Comparison of ENCODE assay signal across 9 cellular contexts in the genomic region with DNA sequence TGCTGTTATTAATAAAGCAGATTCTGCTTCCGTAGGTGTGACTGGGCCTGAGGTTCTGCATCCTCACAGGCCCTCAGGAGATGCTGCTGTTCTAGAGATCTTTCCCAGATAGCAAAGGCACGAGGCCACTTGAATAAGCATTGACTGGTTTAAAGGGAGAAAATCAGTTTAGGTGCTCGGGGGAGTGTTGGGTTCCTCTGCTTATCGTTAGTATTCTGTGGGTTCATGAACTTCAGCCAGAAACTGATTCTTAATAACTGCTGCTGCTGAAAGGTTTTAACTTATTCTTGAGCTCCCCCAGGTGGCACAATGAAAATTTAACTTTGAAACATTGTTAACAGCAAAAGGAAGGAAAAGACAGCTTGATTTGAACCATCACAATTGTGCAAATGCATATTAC. TPM values are rescaled to one million over a fixed set of nuclear protein-coding genes. Genes with fewer than 3 reads are reported as not detected.
DNase-seq lines count a peak whose midpoint lies in the region; TF ChIP-seq lines count a peak whose summit lies in the region.
"Had no signal": no experiment of that assay in that cellular context is flagged by ENCODE, and none has a peak within 500 bp of the region (broad histone marks: within the 10 kb centered on the region; RNA-seq: fewer than 3 reads in every experiment).

No MANE protein-coding gene starts in this region.

- H2AFZ ChIP-seq in MM.1S (ENCODE audit: low read length) (no peak overlapping the region), mammary epithelial cell (ENCODE audit: low read depth, low read length) (no peak overlapping the region), osteoblast (ENCODE audit: low read length) (peak overlapping the region; percentile 44)

- H3F3A ChIP-seq in MM.1S (ENCODE audit: insufficient read depth, low read length), result peaks cover 47% of the 10 kb centered on the region

- DNase-seq in SIG-M5 treated with dmso at 0.1 percent for 504 hours (lab: John Stamatoyannopoulos, UW; ENCODE audit: unreplicated experiment) (peak; percentile 6), SIG-M5 (lab: John Stamatoyannopoulos, UW) (no peak), MM.1S (peak; percentile 75), mammary epithelial cell (no peak), osteoblast (ENCODE audit: insufficient read length, low spot score, missing footprints) (no peak), NCI-H128 (lab: John Stamatoyannopoulos, UW; ENCODE audit: unreplicated experiment) (no peak), NCI-H345 (lab: John Stamatoyannopoulos, UW) (no peak), occipital lobe (lab: John Stamatoyannopoulos, UW) (no peak)

- intact Hi-C loops in mammary epithelial cell (cut with micrococcal nuclease), result no loop called here

- no peaks in the 10 kb centered on the region for H3K36me3 ChIP-seq in MM.1S (replicated peaks; ENCODE audit: insufficient read depth, low read length)
- peaks cover 88% of the 10 kb centered on the region for H3K36me3 ChIP-seq in mammary epithelial cell (ENCODE audit: insufficient read depth, low read length)
- H3K36me3 ChIP-seq in osteoblast (ENCODE audit: insufficient read depth, low read length), result no peaks in the 10 kb centered on the region

- H3K9me2 ChIP-seq in MM.1S (replicated peaks; ENCODE audit: insufficient read depth, low read length), result no peaks in the 10 kb centered on the region

- peak overlapping the region; percentile 63; the same call in 1 of the 2 replicates for H3K27ac ChIP-seq in MM.1S (ENCODE audit: low read length)
- H3K27ac ChIP-seq in mammary epithelial cell (ENCODE audit: insufficient read depth, low read depth, low read length), result no peak overlapping the region
- H3K27ac ChIP-seq in osteoblast (ENCODE audit: low read depth, low read length), result no peak overlapping the region
- H3K27ac ChIP-seq: skin epidermis had no signal

- H3K4me2 ChIP-seq in MM.1S (ENCODE audit: low read depth, low read length), result peak overlapping the region; percentile 58
- H3K4me2 ChIP-seq in mammary epithelial cell (ENCODE audit: insufficient read depth, low read depth, low read length), result no peak overlapping the region
- no peak overlapping the region for H3K4me2 ChIP-seq in osteoblast (ENCODE audit: insufficient read depth, low read length)

- CTCF ChIA-PET in mammary epithelial cell (lab: Charles Lee; ENCODE audit: low non-redundant PET), result no interaction called here

- H3K4me1 ChIP-seq in MM.1S (ENCODE audit: low read length), result peaks cover 56% of the 10 kb centered on the region
- H3K4me1 ChIP-seq in mammary epithelial cell (ENCODE audit: insufficient read depth, low read length), result no peaks in the 10 kb centered on the region
- peaks cover 8% of the 10 kb centered on the region for H3K4me1 ChIP-seq in osteoblast (ENCODE audit: insufficient read depth, low read length)

- H3K9me3 ChIP-seq in MM.1S (replicated peaks; ENCODE audit: insufficient read depth, low read length) (no peaks in the 10 kb centered on the region), mammary epithelial cell (replicated peaks; ENCODE audit: insufficient read depth, low read length) (no peaks in the 10 kb centered on the region), osteoblast (ENCODE audit: low read depth, low read length) (no peaks in the 10 kb centered on the region)

- in situ Hi-C loops in mammary epithelial cell (cut with MboI; ENCODE audit: low sequenced_read_pairs in 2 of 2), result loop anchor here in 1 of 2 donors (25.0 kb wide), 1 partner anchor 228 kb away; no protein-coding TSS in a partner anchor

- H3K9ac ChIP-seq in MM.1S (ENCODE audit: low read length) (no peak overlapping the region; the same call in 1 of the 2 replicates), mammary epithelial cell (ENCODE audit: insufficient read depth, low read length) (no peak overlapping the region)

- H3K79me2 ChIP-seq in MM.1S (ENCODE audit: low read length) (no peaks in the 10 kb centered on the region), mammary epithelial cell (ENCODE audit: insufficient read depth, low read length) (peaks cover 36% of the 10 kb centered on the region), osteoblast (ENCODE audit: insufficient read depth, low read length) (no peaks in the 10 kb centered on the region)

- H3K4me3 ChIP-seq in MM.1S (ENCODE audit: low read length) (0 out of 2 replicates have a peak overlapping the region, but pooled peaks have one; percentile 11), mammary epithelial cell (replicated peaks in 1 of 3; ENCODE audit: insufficient read depth in 1 of 3, low read depth in 2 of 3, low read length in 3 of 3) (no peak overlapping the region), osteoblast (ENCODE audit: insufficient read depth, low read length) (no peak overlapping the region)
- H3K4me3 ChIP-seq: skin epidermis had no signal

- H4K20me1 ChIP-seq in MM.1S (ENCODE audit: insufficient read depth, low read length) (no peaks in the 10 kb centered on the region), mammary epithelial cell (ENCODE audit: insufficient read depth, low read length) (peaks cover 4% of the 10 kb centered on the region), osteoblast (ENCODE audit: insufficient read depth, low read length) (no peaks in the 10 kb centered on the region)

- BruUV-seq in mammary epithelial cell (replicated peaks; lab: Mats Ljungman, UMichigan), result no TSS peak

- WGBS in mammary epithelial cell (ENCODE audit: low coverage, missing lambda C conversion rate), result 46% methylated on average over 4 of the region's 4 CpGs

- no peaks in the 10 kb centered on the region for H3K27me3 ChIP-seq in MM.1S (replicated peaks; ENCODE audit: insufficient read depth, low read length)
- H3K27me3 ChIP-seq in mammary epithelial cell (ENCODE audit: insufficient read depth, low read length), result no peaks in the 10 kb centered on the region
- no peaks in the 10 kb centered on the region for H3K27me3 ChIP-seq in osteoblast (ENCODE audit: insufficient read depth, low read length)

- dilution Hi-C loops in mammary epithelial cell (cut with HindIII; ENCODE audit: low sequenced_read_pairs), result no loop called here

- TF ChIP-seq CTCF in MM.1S (IDR thresholded peaks at IDR 0.05; ENCODE audit: low read length) (peak; percentile 54), mammary epithelial cell (conservative IDR thresholded peaks at IDR 0.05 in 1 of 2, IDR thresholded peaks at IDR 0.05 in 1 of 2; ENCODE audit: extremely low read depth in 1 of 2, insufficient read depth in 1 of 2, low read depth in 1 of 2, low read length in 2 of 2) (peak; percentile 6 to 16), osteoblast (IDR thresholded peaks at IDR 0.05; ENCODE audit: extremely low read depth, low read depth, low read length) (peak; percentile 43)

RNA-seq across cellular contexts. Expression of gene ITGA6, which starts 56.9 kb away (rescaled TPM):
- total RNA-seq in mammary epithelial cell (100 to 1,000 TPM; 562 to 887 TPM), osteoblast (6.5 and 9.0 TPM in 2 replicates), occipital lobe (32.6 TPM)
- polyA plus RNA-seq in mammary epithelial cell, result 134 TPM
- 741 TPM for polyA minus RNA-seq in mammary epithelial cell

Comparison
In these comparisons a context has a peak if more than half of its experiments do, and no peak if none do; other contexts are left out.
1. DNase-seq: peak in SIG-M5 treated with dmso at 0.1 percent for 504 hours (single experiment) and MM.1S (single experiment); none in SIG-M5 (single experiment), mammary epithelial cell (single experiment), osteoblast (single experiment), NCI-H128 (single experiment), NCI-H345 (single experiment) and occipital lobe (single experiment).
2. RNA of gene ITGA6, which starts 56.9 kb away (total RNA-seq): 562 to 887 TPM in mammary epithelial cell; 32.6 TPM in occipital lobe (single experiment) and 6.5 to 9.0 TPM in osteoblast; every median in the first group is over 10 times any median in the second.
3. Peak in every context shown above with its lines, with median percentiles within 50 percentile points of each other: CTCF ChIP-seq.